Comparison of ENCODE assay signal across 8 cellular contexts in the genomic region with DNA sequence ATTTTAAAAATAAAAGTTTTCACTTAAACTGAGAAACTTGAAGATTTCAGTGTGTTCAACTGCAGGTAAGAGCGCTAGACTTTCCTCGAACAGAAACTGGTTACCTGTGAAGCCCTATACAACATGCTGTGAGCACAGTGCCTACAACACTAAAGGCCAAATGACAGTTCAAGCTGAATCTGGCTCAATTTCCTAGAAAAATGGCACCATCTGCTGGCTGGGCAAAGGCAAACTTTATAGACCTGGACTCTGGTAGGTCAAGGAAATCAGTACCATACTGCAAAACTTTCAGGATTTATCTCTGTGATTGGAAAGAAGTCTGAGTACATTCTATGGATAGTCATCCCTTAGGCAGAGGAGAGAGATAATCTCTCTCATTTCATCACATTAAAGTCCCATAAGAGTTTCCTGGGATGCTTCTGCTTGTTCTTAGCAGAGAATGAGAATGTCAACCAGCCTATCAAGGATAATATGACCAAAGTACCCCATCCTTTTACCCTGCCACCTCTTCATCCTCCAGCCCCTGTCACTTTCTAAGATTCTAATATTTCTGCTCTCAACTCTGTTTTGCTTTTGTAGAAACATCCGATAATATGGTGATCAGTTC. TPM values are rescaled to one million over a fixed set of nuclear protein-coding genes. Genes with fewer than 3 reads are reported as not detected.
A peak's percentile ranks its signal among the peaks of the same experiment; 100 is the strongest.
DNase-seq lines count a peak whose midpoint lies in the region; ATAC-seq and TF ChIP-seq lines count a peak whose summit lies in the region.

No MANE protein-coding gene starts in this region.

- peaks cover 33% of the 10 kb centered on the region for H3K27me3 ChIP-seq in PC-3 (ENCODE audit: low read length)

- CTCF ChIA-PET in PC-3 (lab: Charles Lee): no interaction called here

- TF ChIP-seq CTCF in PC-3 (conservative IDR thresholded peaks at IDR 0.05; ENCODE audit: low read depth, low read length) (peak; percentile 75), epithelial cell of proximal tubule (conservative IDR thresholded peaks at IDR 0.05; ENCODE audit: low read depth, low read length) (peak; percentile 91), osteocyte (IDR thresholded peaks at IDR 0.05) (peak; percentile 59)

- H3K36me3 ChIP-seq in PC-3 (ENCODE audit: low read depth, low read length): no peaks in the 10 kb centered on the region

- no TSS peak for BruUV-seq in PC-3 (replicated peaks; lab: Mats Ljungman, UMichigan)

- ATAC-seq in PC-3: peak; percentile 54
- no peak for ATAC-seq in HG03196 (IDR thresholded peaks at IDR 0.05; ENCODE audit: unreplicated experiment)
- no peak for ATAC-seq in HG02973 (IDR thresholded peaks at IDR 0.05; ENCODE audit: unreplicated experiment)

- H3K4me3 ChIP-seq in PC-3 (ENCODE audit: low read length) (no peak overlapping the region), epithelial cell of proximal tubule (ENCODE audit: low read depth, low read length) (no peak overlapping the region)

- no peaks in the 10 kb centered on the region for H3K79me2 ChIP-seq in PC-3 (ENCODE audit: low read length)

- H3K9me2 ChIP-seq in PC-3 (replicated peaks; ENCODE audit: low read length): no peaks in the 10 kb centered on the region

- no peak overlapping the region for H3K9ac ChIP-seq in PC-3 (ENCODE audit: low read length)

- H3K27me3 Mint-ChIP-seq in osteocyte (ENCODE audit: unreplicated experiment): peaks cover 40% of the 10 kb centered on the region

- H3F3A ChIP-seq in PC-3 (ENCODE audit: low read length, unreplicated experiment): no peaks in the 10 kb centered on the region

- DNase-seq in GM04504 (ENCODE audit: low read depth) (peak; percentile 15), HS-5 (ENCODE audit: low read depth) (peak; percentile 28), PC-3 (peak; percentile 69), epithelial cell of proximal tubule (ENCODE audit: low read depth) (peak; percentile 19), osteocyte (ENCODE audit: extremely low spot score, unreplicated experiment) (no peak)
- no peak for DNase-seq in activated CD8-positive, alpha-beta memory T cell treated with anti-CD3 and anti-CD28 coated beads, Interleukin-2, amount 50 U/mL, for 4 hours

- no peaks in the 10 kb centered on the region for H3K4me1 Mint-ChIP-seq in osteocyte (ENCODE audit: unreplicated experiment)

- no peaks in the 10 kb centered on the region for H4K20me1 ChIP-seq in PC-3 (ENCODE audit: low read length)

- no peak overlapping the region for H3K4me2 ChIP-seq in PC-3 (ENCODE audit: low read length)

- H3K36me3 Mint-ChIP-seq in osteocyte (ENCODE audit: unreplicated experiment): no peaks in the 10 kb centered on the region

- POLR2A ChIA-PET in PC-3 (lab: Charles Lee; ENCODE audit: unreplicated experiment): no interaction called here

- no peak overlapping the region for H3K27ac Mint-ChIP-seq in osteocyte (ENCODE audit: unreplicated experiment)

- intact Hi-C loops in PC-3 (cut with micrococcal nuclease): loop anchor here (1.0 to 2.0 kb wide), 3 partner anchors 93 to 227 kb away; no protein-coding TSS in a partner anchor

- no peaks in the 10 kb centered on the region for H3K9me3 Mint-ChIP-seq in osteocyte (ENCODE audit: unreplicated experiment)

- no peak overlapping the region for H3K27ac ChIP-seq in PC-3 (ENCODE audit: low read length)

- H3K4me1 ChIP-seq in PC-3 (ENCODE audit: insufficient read depth, low read length): no peaks in the 10 kb centered on the region

- H2AFZ ChIP-seq in PC-3 (ENCODE audit: low read length): no peak overlapping the region

- H3K4me3 Mint-ChIP-seq in osteocyte (ENCODE audit: unreplicated experiment): no peak overlapping the region

- no peaks in the 10 kb centered on the region for H3K9me3 ChIP-seq in PC-3 (ENCODE audit: low read length)

RNA-seq across cellular contexts. Expression of a gene that starts 31.8 kb away (rescaled TPM):
- total RNA-seq in PC-3 (2014; rRNA removed) (not detected in 2 replicates), epithelial cell of proximal tubule (not detected in 2 replicates), osteocyte (not detected in 2 replicates)

Comparison
In these comparisons a context has a peak if more than half of its experiments do, and no peak if none do; other contexts are left out.
1. DNase-seq: peak in GM04504 (single experiment), HS-5 (single experiment), PC-3 (single experiment) and epithelial cell of proximal tubule (single experiment); none in osteocyte (single experiment) and activated CD8-positive, alpha-beta memory T cell treated with anti-CD3 and anti-CD28 coated beads, Interleukin-2, amount 50 U/mL, for 4 hours (single experiment).
2. Peak in every context shown above with its lines, with median percentiles within 50 percentile points of each other: CTCF ChIP-seq.